9 cellular contexts compared by ENCODE assay signal in genomic region chr16:29876578-29877249, GRCh38. TPM values are rescaled to one million over a fixed set of nuclear protein-coding genes. Genes with fewer than 3 reads are reported as not detected.
A peak's percentile ranks its signal among the peaks of the same experiment; 100 is the strongest.
DNase-seq lines count a peak whose midpoint lies in the region; ATAC-seq lines count a peak whose summit lies in the region.
"Had no signal": no experiment of that assay in that cellular context is flagged by ENCODE, and none has a peak within 500 bp of the region (broad histone marks: within the 10 kb centered on the region; RNA-seq: fewer than 3 reads in every experiment).

No MANE protein-coding gene starts in this region.

- peaks cover 6% of the 10 kb centered on the region for H3K4me1 Mint-ChIP-seq in T-helper 2 cell treated with Interferon-gamma antibody and Interleukin-4, amounts not matched to agents 5 μg/mL and 100 μg/mL, for 36 hours (ENCODE audit: low read depth)
- H3K4me1 Mint-ChIP-seq in central memory CD8-positive, alpha-beta T cell = peaks cover 26% of the 10 kb centered on the region
- H3K4me1 Mint-ChIP-seq in natural killer cell treated with Interleukin-12 subunit alpha and Interleukin-12 subunit beta and Interleukin-15 and Interleukin-18, amount 100 ng/mL, for 72 hours (ENCODE audit: low read depth in 2 of 2) = peaks cover 12 to 15% of the 10 kb centered on the region in 2 donors

- DNase-seq in AG08396 (ENCODE audit: low spot score) = peak; percentile 45
- DNase-seq in T-helper 2 cell treated with Interferon-gamma antibody and Interleukin-4, amounts not matched to agents 5 μg/mL and 100 μg/mL, for 36 hours (ENCODE audit: low spot score) = peak; percentile 19
- DNase-seq in central memory CD8-positive, alpha-beta T cell (ENCODE audit: low spot score in 2 of 2) = no peak
- DNase-seq in natural killer cell treated with Interleukin-12 subunit alpha and Interleukin-12 subunit beta and Interleukin-15 and Interleukin-18, amount 100 ng/mL, for 72 hours (ENCODE audit: low spot score) = no peak
- no peak for DNase-seq in kidney glomerular epithelial cell (lab: John Stamatoyannopoulos, UW)
- DNase-seq in NCI-H748 (lab: John Stamatoyannopoulos, UW; ENCODE audit: unreplicated experiment) = no peak
- DNase-seq: GDM1 had no signal

- peaks cover 20% of the 10 kb centered on the region for H3K27me3 Mint-ChIP-seq in T-helper 2 cell treated with Interferon-gamma antibody and Interleukin-4, amounts not matched to agents 5 μg/mL and 100 μg/mL, for 36 hours (ENCODE audit: low read depth)
- peaks cover 40% of the 10 kb centered on the region for H3K27me3 Mint-ChIP-seq in central memory CD8-positive, alpha-beta T cell
- peaks cover 19 to 24% of the 10 kb centered on the region in 2 donors for H3K27me3 Mint-ChIP-seq in natural killer cell treated with Interleukin-12 subunit alpha and Interleukin-12 subunit beta and Interleukin-15 and Interleukin-18, amount 100 ng/mL, for 72 hours

- H3K9me3 Mint-ChIP-seq in T-helper 2 cell treated with Interferon-gamma antibody and Interleukin-4, amounts not matched to agents 5 μg/mL and 100 μg/mL, for 36 hours = no peaks in the 10 kb centered on the region
- H3K9me3 Mint-ChIP-seq in central memory CD8-positive, alpha-beta T cell = no peaks in the 10 kb centered on the region
- H3K9me3 Mint-ChIP-seq in natural killer cell treated with Interleukin-12 subunit alpha and Interleukin-12 subunit beta and Interleukin-15 and Interleukin-18, amount 100 ng/mL, for 72 hours = no peaks in the 10 kb centered on the region

- no peak overlapping the region for H3K27ac Mint-ChIP-seq in T-helper 2 cell treated with Interferon-gamma antibody and Interleukin-4, amounts not matched to agents 5 μg/mL and 100 μg/mL, for 36 hours
- H3K27ac Mint-ChIP-seq in central memory CD8-positive, alpha-beta T cell (ENCODE audit: low read depth) = no peak overlapping the region
- no peak overlapping the region for H3K27ac Mint-ChIP-seq in natural killer cell treated with Interleukin-12 subunit alpha and Interleukin-12 subunit beta and Interleukin-15 and Interleukin-18, amount 100 ng/mL, for 72 hours

- H3K4me3 Mint-ChIP-seq in T-helper 2 cell treated with Interferon-gamma antibody and Interleukin-4, amounts not matched to agents 5 μg/mL and 100 μg/mL, for 36 hours = peak overlapping the region; percentile 61
- peak overlapping the region; percentile 59 for H3K4me3 Mint-ChIP-seq in central memory CD8-positive, alpha-beta T cell
- H3K4me3 Mint-ChIP-seq in natural killer cell treated with Interleukin-12 subunit alpha and Interleukin-12 subunit beta and Interleukin-15 and Interleukin-18, amount 100 ng/mL, for 72 hours = peak overlapping the region; percentile 57

- H3K36me3 Mint-ChIP-seq in T-helper 2 cell treated with Interferon-gamma antibody and Interleukin-4, amounts not matched to agents 5 μg/mL and 100 μg/mL, for 36 hours (ENCODE audit: low read depth) = no peaks in the 10 kb centered on the region
- H3K36me3 Mint-ChIP-seq in central memory CD8-positive, alpha-beta T cell (ENCODE audit: insufficient read depth) = no peaks in the 10 kb centered on the region
- H3K36me3 Mint-ChIP-seq in natural killer cell treated with Interleukin-12 subunit alpha and Interleukin-12 subunit beta and Interleukin-15 and Interleukin-18, amount 100 ng/mL, for 72 hours = no peaks in the 10 kb centered on the region

- ATAC-seq in central memory CD8-positive, alpha-beta T cell (replicated peaks; ENCODE audit: extremely low read depth, poor library complexity, severe bottlenecking) = no peak
- ATAC-seq in natural killer cell treated with Interleukin-12 subunit alpha and Interleukin-12 subunit beta and Interleukin-15 and Interleukin-18, amount 100 ng/mL, for 72 hours = peak; percentile 41 to 61
- ATAC-seq in GM21447 (IDR thresholded peaks at IDR 0.05; ENCODE audit: unreplicated experiment) (no peak), HG03095 (IDR thresholded peaks at IDR 0.05; ENCODE audit: unreplicated experiment) (no peak)

RNA-seq across cellular contexts. Expression of gene CDIPT, which starts 13.7 kb away (rescaled TPM):
- 10 to 100 TPM; 60.1 to 62.9 TPM for total RNA-seq in natural killer cell treated with Interleukin-12 subunit alpha and Interleukin-12 subunit beta and Interleukin-15 and Interleukin-18, amount 100 ng/mL, for 72 hours

RNA-seq across cellular contexts. Expression of gene SEZ6L2, which starts 22.6 kb away (rescaled TPM):
- not detected for total RNA-seq in natural killer cell treated with Interleukin-12 subunit alpha and Interleukin-12 subunit beta and Interleukin-15 and Interleukin-18, amount 100 ng/mL, for 72 hours

RNA-seq across cellular contexts. Expression of gene ASPHD1, which starts 23.6 kb away (rescaled TPM):
- 1 to 10 TPM in 1 of 2 donors, not detected in 1; 1.3 TPM for total RNA-seq in natural killer cell treated with Interleukin-12 subunit alpha and Interleukin-12 subunit beta and Interleukin-15 and Interleukin-18, amount 100 ng/mL, for 72 hours

RNA-seq across cellular contexts. Expression of gene KCTD13, which starts 49.3 kb away (rescaled TPM):
- 10 to 100 TPM; 53.6 to 92.7 TPM for total RNA-seq in natural killer cell treated with Interleukin-12 subunit alpha and Interleukin-12 subunit beta and Interleukin-15 and Interleukin-18, amount 100 ng/mL, for 72 hours

RNA-seq across cellular contexts. Expression of gene MVP, which starts 56.5 kb away (rescaled TPM):
- total RNA-seq in natural killer cell treated with Interleukin-12 subunit alpha and Interleukin-12 subunit beta and Interleukin-15 and Interleukin-18, amount 100 ng/mL, for 72 hours = 100 to 1,000 TPM in 1 of 2 donors, 10 to 100 TPM in 1; 86.1 to 180 TPM

Comparison
In these comparisons a context has a peak if more than half of its experiments do, and no peak if none do; other contexts are left out.
1. DNase-seq: peak in AG08396 (single experiment) and T-helper 2 cell treated with Interferon-gamma antibody and Interleukin-4, amounts not matched to agents 5 μg/mL and 100 μg/mL, for 36 hours (single experiment); none in central memory CD8-positive, alpha-beta T cell (0 of 2), natural killer cell treated with Interleukin-12 subunit alpha and Interleukin-12 subunit beta and Interleukin-15 and Interleukin-18, amount 100 ng/mL, for 72 hours (single experiment), kidney glomerular epithelial cell (single experiment) and NCI-H748 (single experiment).
2. ATAC-seq: peak in natural killer cell treated with Interleukin-12 subunit alpha and Interleukin-12 subunit beta and Interleukin-15 and Interleukin-18, amount 100 ng/mL, for 72 hours (2 of 2); none in central memory CD8-positive, alpha-beta T cell (single experiment), GM21447 (single experiment) and HG03095 (single experiment).
3. Peak in every context shown above with its lines, with median percentiles within 50 percentile points of each other: H3K4me3 Mint-ChIP-seq.